In genomic region chr2:33530614-33531344, GRCh38 we compare ENCODE assay signal across 12 cellular contexts. TPM values are rescaled to one million over a fixed set of nuclear protein-coding genes. Genes with fewer than 3 reads are reported as not detected.
DNase-seq lines count a peak whose midpoint lies in the region; ATAC-seq and TF ChIP-seq lines count a peak whose summit lies in the region.
"Had no signal": no experiment of that assay in that cellular context is flagged by ENCODE, and none has a peak within 500 bp of the region (broad histone marks: within the 10 kb centered on the region; RNA-seq: fewer than 3 reads in every experiment).

No MANE protein-coding gene starts in this region.

- H3K4me3 Mint-ChIP-seq in osteocyte (ENCODE audit: unreplicated experiment) = no peak overlapping the region
- no peak overlapping the region for H3K4me3 Mint-ChIP-seq in T-cell
- H3K4me3 Mint-ChIP-seq: activated naive CD4-positive, alpha-beta T cell treated with anti-CD3 and anti-CD28 coated beads, Interleukin-2, amount 10 ng/mL, durations not matched to agents 7 days and 5 days; CD4-positive, CD25-positive, alpha-beta regulatory T cell had no signal

- H3K27ac Mint-ChIP-seq in osteocyte (ENCODE audit: unreplicated experiment) = peak overlapping the region; percentile 94
- H3K27ac Mint-ChIP-seq in T-cell = peak overlapping the region in 1 of 2 donors; percentile 57
- H3K27ac Mint-ChIP-seq: activated naive CD4-positive, alpha-beta T cell treated with anti-CD3 and anti-CD28 coated beads, Interleukin-2, amount 10 ng/mL, durations not matched to agents 7 days and 5 days had no signal

- H2AFZ ChIP-seq in GM23248 (peak overlapping the region; percentile 75), Karpas-422 (ENCODE audit: low read length) (peak overlapping the region; percentile 22; the same call in 1 of the 2 replicates)

- BruUV-seq in A673 (replicated peaks; lab: Mats Ljungman, UMichigan) = no TSS peak

- no peaks in the 10 kb centered on the region for H3K27me3 Mint-ChIP-seq in osteocyte (ENCODE audit: unreplicated experiment)
- no peaks in the 10 kb centered on the region for H3K27me3 Mint-ChIP-seq in T-cell
- H3K27me3 Mint-ChIP-seq: activated naive CD4-positive, alpha-beta T cell treated with anti-CD3 and anti-CD28 coated beads, Interleukin-2, amount 10 ng/mL, durations not matched to agents 7 days and 5 days; CD4-positive, CD25-positive, alpha-beta regulatory T cell had no signal

- peak; percentile 30 for ATAC-seq in GM18861 (IDR thresholded peaks at IDR 0.05; ENCODE audit: unreplicated experiment)
- ATAC-seq in T-cell (replicated peaks in 1 of 4) = no peak

- H3K4me1 Mint-ChIP-seq in osteocyte (ENCODE audit: unreplicated experiment) (peaks cover 57% of the 10 kb centered on the region), T-cell (peaks cover 0 to 8% (median 6%) of the 10 kb centered on the region in 3 donors)

- peak overlapping the region; percentile 47 for H3K9ac ChIP-seq in GM23248
- peak overlapping the region; percentile 57 for H3K9ac ChIP-seq in Karpas-422 (ENCODE audit: low read length)

- H3K36me3 Mint-ChIP-seq in osteocyte (ENCODE audit: unreplicated experiment) (peaks cover 2% of the 10 kb centered on the region), T-cell (peaks cover 27% of the 10 kb centered on the region)

- 79 to 81% methylated on average over 5 of the region's 5 CpGs for WGBS in GM23248 (ENCODE audit: low coverage in 1 of 2, low lambda C conversion rate in 2 of 2, missing lambda C conversion rate in 2 of 2), 2 experiments

- H4K20me1 ChIP-seq in GM23248 (ENCODE audit: insufficient read depth) (no peaks in the 10 kb centered on the region), Karpas-422 (ENCODE audit: insufficient read depth, low read depth, low read length) (no peaks in the 10 kb centered on the region)

- intact Hi-C loops in A673 (cut with micrococcal nuclease; ENCODE audit: unreplicated experiment) = no loop called here

- H3K9me2 ChIP-seq in GM23248 (ENCODE audit: insufficient read depth) = no peaks in the 10 kb centered on the region
- no peaks in the 10 kb centered on the region for H3K9me2 ChIP-seq in Karpas-422 (replicated peaks; ENCODE audit: insufficient read depth, low read length)

- CTCF ChIA-PET in A673 (lab: Charles Lee) = no interaction called here
- CTCF ChIA-PET in T-cell (lab: Charles Lee) = no interaction called here

- no peaks in the 10 kb centered on the region for H3K27me3 ChIP-seq in GM23248 (replicated peaks; ENCODE audit: insufficient read depth)
- no peaks in the 10 kb centered on the region for H3K27me3 ChIP-seq in Karpas-422 (ENCODE audit: low read length)
- H3K27me3 ChIP-seq in A673 (replicated peaks; ENCODE audit: insufficient read depth, low read depth, low read length, poor library complexity) = no peaks in the 10 kb centered on the region

- H3K27ac ChIP-seq in GM23248 (peak overlapping the region; percentile 82), Karpas-422 (ENCODE audit: low read length) (peak overlapping the region; percentile 96), A673 (ENCODE audit: low read depth, low read length, poor library complexity, severe bottlenecking) (no peak overlapping the region)

- H3K79me2 ChIP-seq in GM23248 (ENCODE audit: insufficient read depth) = no peaks in the 10 kb centered on the region
- no peaks in the 10 kb centered on the region for H3K79me2 ChIP-seq in Karpas-422 (ENCODE audit: low read length)

- peaks cover 30% of the 10 kb centered on the region for H3F3A ChIP-seq in GM23248 (ENCODE audit: insufficient read depth)

- POLR2A ChIA-PET in A673 (lab: Charles Lee; ENCODE audit: low non-redundant PET) (no interaction called here), T-cell (lab: Charles Lee) (no interaction called here)

- H3K4me1 ChIP-seq in GM23248 (ENCODE audit: insufficient read depth) (peaks cover 30% of the 10 kb centered on the region), Karpas-422 (ENCODE audit: low read length) (peaks cover 59% of the 10 kb centered on the region), A673 (ENCODE audit: insufficient read depth, low read length, poor library complexity, severe bottlenecking) (no peaks in the 10 kb centered on the region)

- H3K9me3 Mint-ChIP-seq in osteocyte (ENCODE audit: unreplicated experiment) (no peaks in the 10 kb centered on the region), T-cell (no peaks in the 10 kb centered on the region)
- H3K9me3 Mint-ChIP-seq: activated naive CD4-positive, alpha-beta T cell treated with anti-CD3 and anti-CD28 coated beads, Interleukin-2, amount 10 ng/mL, durations not matched to agents 7 days and 5 days; CD4-positive, CD25-positive, alpha-beta regulatory T cell had no signal

- TF ChIP-seq CTCF in osteocyte (IDR thresholded peaks at IDR 0.05) (no peak), A673 (conservative IDR thresholded peaks at IDR 0.05; ENCODE audit: low read depth, low read length) (no peak)

- no peaks in the 10 kb centered on the region for H3K36me3 ChIP-seq in GM23248 (ENCODE audit: low read depth)
- H3K36me3 ChIP-seq in Karpas-422 (ENCODE audit: insufficient read depth, low read length) = no peaks in the 10 kb centered on the region
- no peaks in the 10 kb centered on the region for H3K36me3 ChIP-seq in A673 (ENCODE audit: insufficient read depth, low read length, poor library complexity, severe bottlenecking)

- DNase-seq in GM23248 (no peak), Karpas-422 (peak; percentile 68), osteocyte (ENCODE audit: extremely low spot score, unreplicated experiment) (no peak), A673 (ENCODE audit: low spot score) (no peak), amniotic stem cell (lab: John Stamatoyannopoulos, UW) (no peak), T-cell (no peak)
- DNase-seq: activated CD8-positive, alpha-beta memory T cell treated with anti-CD3 and anti-CD28 coated beads for 24 hours; activated naive CD4-positive, alpha-beta T cell treated with anti-CD3 and anti-CD28 coated beads, Interleukin-2, amount 10 ng/mL, durations not matched to agents 7 days and 5 days; CD4-positive, CD25-positive, alpha-beta regulatory T cell; cerebellar nuclear complex; stimulated activated CD4-positive, alpha-beta T cell treated with anti-CD3 and anti-CD28 coated beads, Interleukin-4, amount 100 ng/mL, for 4 hours had no signal

- H3K4me2 ChIP-seq in GM23248 (ENCODE audit: unreplicated experiment) (peak overlapping the region; percentile 16), Karpas-422 (ENCODE audit: low read depth, low read length, poor library complexity, severe bottlenecking) (peak overlapping the region; percentile 65)

- H3K4me3 ChIP-seq in GM23248 = no peak overlapping the region
- H3K4me3 ChIP-seq in Karpas-422 (ENCODE audit: low read length) = peak overlapping the region; percentile 45
- H3K4me3 ChIP-seq in A673 (ENCODE audit: low read depth, low read length, poor library complexity, severe bottlenecking) = no peak overlapping the region

- H3K9me3 ChIP-seq in GM23248 (ENCODE audit: low read depth) (no peaks in the 10 kb centered on the region), Karpas-422 (ENCODE audit: low read length) (no peaks in the 10 kb centered on the region), A673 (ENCODE audit: low read depth, low read length, poor library complexity, severe bottlenecking) (no peaks in the 10 kb centered on the region)

- in situ Hi-C loops in GM23248 (cut with MboI) = no loop called here

RNA-seq across cellular contexts. Expression of gene RASGRP3, which starts 54.3 kb away (rescaled TPM):
- total RNA-seq in GM23248 (2014; rRNA removed; shearing (Covaris generic)) = 0.22 TPM in 1 of 2 replicates, not detected in the other
- 0.18 and 0.23 TPM in 2 replicates for polyA plus RNA-seq in GM23248 (2016; fragmentation: Nextera tagmentation; extraction: Ambion mirVana)
- total RNA-seq in Karpas-422 (2014; rRNA removed; shearing (Covaris generic); ENCODE audit: low replicate concordance) = 15.3 and 19.3 TPM in 2 replicates
- 2.1 and 3.3 TPM in 2 replicates for total RNA-seq in osteocyte
- total RNA-seq in A673 (2021) = 0.34 TPM in 1 of 2 replicates, not detected in the other
- total RNA-seq in T-cell = 1 to 10 TPM; 2.7 to 7.0 (median 4.4) TPM
